Comparison of ENCODE assay signal across 11 cellular contexts in genomic region chr15:74642328-74642723, GRCh38. TPM values are rescaled to one million over a fixed set of nuclear protein-coding genes. Genes with fewer than 3 reads are reported as not detected.
DNase-seq lines count a peak whose midpoint lies in the region; ATAC-seq, FAIRE-seq and TF ChIP-seq lines count a peak whose summit lies in the region.
"Had no signal": no experiment of that assay in that cellular context is flagged by ENCODE, and none has a peak within 500 bp of the region (broad histone marks: within the 10 kb centered on the region; RNA-seq: fewer than 3 reads in every experiment).

No MANE protein-coding gene starts in this region.

- 44% methylated on average over 4 of the region's 4 CpGs for WGBS in K562 (ENCODE audit: insufficient coverage, low coverage, missing lambda C conversion rate)

- no peaks in the 10 kb centered on the region for H3K9me1 ChIP-seq in K562 (ENCODE audit: control insufficient read depth, insufficient read depth, low read length)

- H3K4me3 ChIP-seq in CD8-positive, alpha-beta T cell (ENCODE audit: low read depth, low read length) = no peak overlapping the region
- H3K4me3 ChIP-seq in K562 = no peak overlapping the region
- no peak overlapping the region for H3K4me3 ChIP-seq in naive thymus-derived CD4-positive, alpha-beta T cell (ENCODE audit: low read length)

- peak overlapping the region; percentile 13 for H3K4me2 ChIP-seq in K562 (ENCODE audit: insufficient read depth, low read length)

- H3K9me3 ChIP-seq in CD8-positive, alpha-beta T cell (ENCODE audit: low read length) = no peaks in the 10 kb centered on the region
- no peaks in the 10 kb centered on the region for H3K9me3 ChIP-seq in K562 (replicated peaks; ENCODE audit: control insufficient read depth, insufficient read depth, low read depth, low read length)
- no peaks in the 10 kb centered on the region for H3K9me3 ChIP-seq in naive thymus-derived CD4-positive, alpha-beta T cell (ENCODE audit: control insufficient read depth in 2 of 3, low read length in 3 of 3)

- no TSS peak for BruUV-seq in K562 (replicated peaks; lab: Mats Ljungman, UMichigan)

- intact Hi-C loops in CD8-positive, alpha-beta T cell (cut with DNase I, micrococcal nuclease) = no loop called here
- intact Hi-C loops in K562 (cut with micrococcal nuclease) = no loop called here
- intact Hi-C loops in naive thymus-derived CD4-positive, alpha-beta T cell (cut with micrococcal nuclease) = no loop called here

- no peaks in the 10 kb centered on the region for H3K4me1 ChIP-seq in CD8-positive, alpha-beta T cell (ENCODE audit: insufficient read depth, low read length)
- H3K4me1 ChIP-seq in K562 (replicated peaks in 1 of 2; ENCODE audit: control insufficient read depth in 2 of 2, insufficient read depth in 2 of 2, low read length in 2 of 2) = peaks cover 8 to 25% of the 10 kb centered on the region in 2 experiments; a peak in 3 of 5 replicates
- no peaks in the 10 kb centered on the region for H3K4me1 ChIP-seq in naive thymus-derived CD4-positive, alpha-beta T cell (ENCODE audit: control insufficient read depth in 2 of 2, insufficient read depth in 2 of 2, low read length in 2 of 2)

- no peak for TF ChIP-seq RAD21 in K562 (CRISPR knock-in tag; conservative IDR thresholded peaks at IDR 0.05 in 1 of 2, IDR thresholded peaks at IDR 0.05 in 1 of 2)

- no peak for DNase-seq in CD8-positive, alpha-beta T cell
- DNase-seq in NCI-H1048 (lab: John Stamatoyannopoulos, UW) (peak; percentile 69), K562 (ENCODE audit: extremely low read depth in 1 of 4, low spot score in 3 of 4) (no peak), foreskin melanocyte (no peak), A172 (ENCODE audit: low spot score) (no peak), Kasumi-1 (lab: John Stamatoyannopoulos, UW) (no peak)
- DNase-seq in naive thymus-derived CD4-positive, alpha-beta T cell = no peak
- DNase-seq: NCI-H2171, posterior cingulate gyrus had no signal

- H3K27me3 Mint-ChIP-seq in CD8-positive, alpha-beta T cell (ENCODE audit: low read depth) = no peaks in the 10 kb centered on the region
- no peaks in the 10 kb centered on the region for H3K27me3 Mint-ChIP-seq in naive thymus-derived CD4-positive, alpha-beta T cell

- peak overlapping the region; percentile 18 for H3K27ac Mint-ChIP-seq in CD8-positive, alpha-beta T cell
- H3K27ac Mint-ChIP-seq in naive thymus-derived CD4-positive, alpha-beta T cell = peak overlapping the region in 7 of 9 donors; percentile 8 to 65 (median 42)
- H3K27ac Mint-ChIP-seq: activated T-helper 1 cell treated with anti-CD3 and anti-CD28 coated beads, Interleukin-12 subunit alpha, Interleukin-12 subunit beta, Interleukin-2, Interleukin-4 antibody, amounts not matched to agents 30 ng/mL and 10 ng/mL and 1 ng/mL, durations not matched to agents 14 hours and 24 hours and 36 hours had no signal

- TF ChIP-seq POLR2A in K562 (conservative IDR thresholded peaks at IDR 0.05) = no peak

- peaks cover 9% of the 10 kb centered on the region for H3K4me1 Mint-ChIP-seq in CD8-positive, alpha-beta T cell (ENCODE audit: low read depth)
- H3K4me1 Mint-ChIP-seq in naive thymus-derived CD4-positive, alpha-beta T cell = peaks cover 0 to 32% (median 13%) of the 10 kb centered on the region in 7 donors

- no peaks in the 10 kb centered on the region for H3K9me3 Mint-ChIP-seq in CD8-positive, alpha-beta T cell
- H3K9me3 Mint-ChIP-seq in naive thymus-derived CD4-positive, alpha-beta T cell = no peaks in the 10 kb centered on the region
- H3K9me3 Mint-ChIP-seq: activated T-helper 1 cell treated with anti-CD3 and anti-CD28 coated beads, Interleukin-12 subunit alpha, Interleukin-12 subunit beta, Interleukin-2, Interleukin-4 antibody, amounts not matched to agents 30 ng/mL and 10 ng/mL and 1 ng/mL, durations not matched to agents 14 hours and 24 hours and 36 hours had no signal

- peaks cover 19% of the 10 kb centered on the region for H3K36me3 ChIP-seq in CD8-positive, alpha-beta T cell (ENCODE audit: insufficient read depth, low read length)
- H3K36me3 ChIP-seq in K562 (ENCODE audit: control insufficient read depth, insufficient read depth, low read length) = peaks cover 33% of the 10 kb centered on the region; the same call in 2 of the 3 replicates
- H3K36me3 ChIP-seq in naive thymus-derived CD4-positive, alpha-beta T cell (ENCODE audit: control insufficient read depth in 2 of 3, insufficient read depth in 3 of 3, low read length in 3 of 3) = peaks cover 0 to 57% (median 0%) of the 10 kb centered on the region in 3 experiments

- peak overlapping the region in 1 of 2 experiments; percentile 31; a peak in 1 of 4 replicates for H3K9ac ChIP-seq in K562 (ENCODE audit: insufficient read depth in 1 of 2, low read depth in 2 of 2, low read length in 2 of 2)

- no peak for FAIRE-seq in K562 (lab: Jason Lieb, UNC)

- no peak for ATAC-seq in CD8-positive, alpha-beta T cell
- ATAC-seq in K562 (no peak), GM21528 (IDR thresholded peaks at IDR 0.05; ENCODE audit: low FRiP score, unreplicated experiment) (no peak)
- ATAC-seq in naive thymus-derived CD4-positive, alpha-beta T cell = no peak

- TF ChIP-seq EP300 in K562 (IDR thresholded peaks at IDR 0.05; ENCODE audit: low read length) = no peak

- H3K36me3 Mint-ChIP-seq in CD8-positive, alpha-beta T cell = peaks cover 75% of the 10 kb centered on the region
- peaks cover 0 to 37% (median 5%) of the 10 kb centered on the region in 5 donors for H3K36me3 Mint-ChIP-seq in naive thymus-derived CD4-positive, alpha-beta T cell

- POLR2A ChIA-PET in CD8-positive, alpha-beta T cell (lab: Charles Lee) = no interaction called here
- POLR2A ChIA-PET in K562 (lab: Yijun Ruan, JAX) = interaction anchor here (0.8 to 3.4 kb wide), 3 partner anchors 11 to 253 kb away, joined by 3 to 16 read pairs (median 4); no protein-coding TSS in a partner anchor
- POLR2A ChIA-PET in naive thymus-derived CD4-positive, alpha-beta T cell (lab: Charles Lee) = no interaction called here

- H4K20me1 ChIP-seq in K562 (replicated peaks; ENCODE audit: control insufficient read depth, insufficient read depth, low read length) = peaks cover 11% of the 10 kb centered on the region; the same call in 1 of the 2 replicates

- in situ Hi-C loops in K562 (cut with MboI) = no loop called here

- H3K27me3 ChIP-seq in CD8-positive, alpha-beta T cell (ENCODE audit: insufficient read depth, low read length) = no peaks in the 10 kb centered on the region
- no peaks in the 10 kb centered on the region for H3K27me3 ChIP-seq in K562 (ENCODE audit: control insufficient read depth in 2 of 2, insufficient read depth in 2 of 2, low read length in 2 of 2)
- H3K27me3 ChIP-seq in naive thymus-derived CD4-positive, alpha-beta T cell (ENCODE audit: control insufficient read depth in 2 of 2, insufficient read depth in 2 of 2, low read length in 2 of 2) = no peaks in the 10 kb centered on the region

- no peak overlapping the region for H2AFZ ChIP-seq in K562 (ENCODE audit: low read depth, low read length)

- CTCF ChIA-PET in CD8-positive, alpha-beta T cell (lab: Charles Lee) = interaction anchor here (3.8 to 29.3 kb wide), 3 partner anchors 11 to 127 kb away, joined by 24 to 730 read pairs (median 295); partner anchors contain the start of genes CLK3 and CSK
- CTCF ChIA-PET in K562 (lab: Yijun Ruan, JAX; ENCODE audit: low intra/inter-chr PET ratio) = interaction anchor here (0.9 kb wide), 1 partner anchor 158 kb away, joined by 3 read pairs; no protein-coding TSS in a partner anchor
- CTCF ChIA-PET in naive thymus-derived CD4-positive, alpha-beta T cell (lab: Charles Lee) = interaction anchor here (1.5 to 13.2 kb wide), 2 partner anchors 15 to 127 kb away, joined by 4 to 201 read pairs; no protein-coding TSS in a partner anchor

- peaks cover 10% of the 10 kb centered on the region; the same call in 2 of the 3 replicates for H3K79me2 ChIP-seq in K562 (ENCODE audit: control insufficient read depth, insufficient read depth, low read length)

- H3K4me3 Mint-ChIP-seq in CD8-positive, alpha-beta T cell = no peak overlapping the region
- H3K4me3 Mint-ChIP-seq in naive thymus-derived CD4-positive, alpha-beta T cell = no peak overlapping the region
- H3K4me3 Mint-ChIP-seq: activated T-helper 1 cell treated with anti-CD3 and anti-CD28 coated beads, Interleukin-12 subunit alpha, Interleukin-12 subunit beta, Interleukin-2, Interleukin-4 antibody, amounts not matched to agents 30 ng/mL and 10 ng/mL and 1 ng/mL, durations not matched to agents 14 hours and 24 hours and 36 hours had no signal

- no peak for TF ChIP-seq CTCF in CD8-positive, alpha-beta T cell (IDR thresholded peaks at IDR 0.05)
- no peak for TF ChIP-seq CTCF in K562 (IDR thresholded peaks at IDR 0.05 in 2 of 3, conservative IDR thresholded peaks at IDR 0.05 in 1 of 3; ENCODE audit: insufficient read depth in 2 of 3, low read depth in 1 of 3, low read length in 3 of 3)

- no peak overlapping the region for H3K27ac ChIP-seq in CD8-positive, alpha-beta T cell (ENCODE audit: low read depth, low read length)
- peak overlapping the region; percentile 63; the same call in 2 of the 3 replicates for H3K27ac ChIP-seq in K562 (ENCODE audit: extremely low read depth, low read depth, low read length)
- no peak overlapping the region for H3K27ac ChIP-seq in naive thymus-derived CD4-positive, alpha-beta T cell (ENCODE audit: low read depth, low read length)

RNA-seq across cellular contexts. Expression of gene CLK3, which starts 26.7 kb away (rescaled TPM):
- total RNA-seq in CD8-positive, alpha-beta T cell = 100 to 1,000 TPM; 246 to 262 TPM
- 131 and 268 TPM in 2 replicates for total RNA-seq in K562 (2011; cell fraction: chromatin; rRNA removed; ENCODE audit: low replicate concordance)
- 179 and 197 TPM in 2 replicates for total RNA-seq in K562 (2011; cell fraction: nucleolus; rRNA removed)
- total RNA-seq in K562 (2011; cell fraction: nucleoplasm; rRNA removed) = 114 and 129 TPM in 2 replicates
- total RNA-seq in K562 (2014; rRNA removed) (47.4 and 78.1 TPM in 2 replicates), K562 (2014; rRNA removed; fragmentation: Illumina TruSeq; extraction: Trizol) (23.1 and 32.5 TPM in 2 replicates), K562 (2015; rRNA removed; fragmentation: Illumina TruSeq; extraction: Trizol) (50.5 and 51.7 TPM in 2 replicates), K562 (2021) (54.8 and 55.1 TPM in 2 replicates)
- polyA plus RNA-seq in K562 (2011; rRNA removed) (63.9 and 109 TPM in 2 replicates), K562 (2014; fragmentation: Illumina TruSeq; extraction: Trizol) (78.5 and 95.2 TPM in 2 replicates), K562 (2014; fragmentation: Nextera tagmentation; extraction: Ambion mirVana) (1 to 10 TPM; 1.2 to 6.9 TPM), K562 (2014; rRNA removed) (50.0 and 53.7 TPM in 2 replicates)
- polyA plus RNA-seq in K562 (2011; cell fraction: cytosol; rRNA removed) = 79.8 and 80.4 TPM in 2 replicates
- polyA plus RNA-seq in K562 (2011; cell fraction: nucleus; rRNA removed) = 310 and 355 TPM in 2 replicates
- polyA plus RNA-seq in K562 (2012) = 59.3 and 60.5 TPM in 2 replicates
- polyA minus RNA-seq in K562 (2011; rRNA and poly(A)+ RNA removed) = 62.7 and 70.3 TPM in 2 replicates
- 42.5 and 45.8 TPM in 2 replicates for polyA minus RNA-seq in K562 (2011; cell fraction: cytosol; rRNA and poly(A)+ RNA removed)
- 134 and 165 TPM in 2 replicates for polyA minus RNA-seq in K562 (2011; cell fraction: nucleus; rRNA and poly(A)+ RNA removed)
- 100 to 1,000 TPM; 131 to 273 (median 177) TPM for total RNA-seq in naive thymus-derived CD4-positive, alpha-beta T cell
- 100 to 1,000 TPM in 1 of 2 donors, 10 to 100 TPM in 1; 57.8 to 104 TPM for polyA plus RNA-seq in naive thymus-derived CD4-positive, alpha-beta T cell
- total RNA-seq in A172 (2014; rRNA removed; shearing (Covaris generic)) = 31.9 and 40.0 TPM in 2 replicates

RNA-seq across cellular contexts. Expression of gene EDC3, which starts 53.5 kb away (rescaled TPM):
- 10 to 100 TPM in 1 of 2 experiments, 1 to 10 TPM in 1; 9.8 to 11.8 TPM for total RNA-seq in CD8-positive, alpha-beta T cell
- 79.9 and 119 TPM in 2 replicates for total RNA-seq in K562 (2011; cell fraction: chromatin; rRNA removed; ENCODE audit: low replicate concordance)
- 55.1 and 57.4 TPM in 2 replicates for total RNA-seq in K562 (2011; cell fraction: nucleolus; rRNA removed)
- total RNA-seq in K562 (2011; cell fraction: nucleoplasm; rRNA removed) = 62.0 and 78.9 TPM in 2 replicates
- 12.9 and 14.6 TPM in 2 replicates for total RNA-seq in K562 (2014; rRNA removed)
- total RNA-seq in K562 (2014; rRNA removed; fragmentation: Illumina TruSeq; extraction: Trizol) = 11.2 and 11.7 TPM in 2 replicates
- total RNA-seq in K562 (2015; rRNA removed; fragmentation: Illumina TruSeq; extraction: Trizol) = 12.2 and 13.3 TPM in 2 replicates
- 42.1 and 47.3 TPM in 2 replicates for total RNA-seq in K562 (2021)
- polyA plus RNA-seq in K562 (2011; rRNA removed) = 60.7 and 63.9 TPM in 2 replicates
- 51.0 and 54.6 TPM in 2 replicates for polyA plus RNA-seq in K562 (2011; cell fraction: cytosol; rRNA removed)
- 63.5 and 76.1 TPM in 2 replicates for polyA plus RNA-seq in K562 (2011; cell fraction: nucleus; rRNA removed)
- polyA plus RNA-seq in K562 (2012) = 35.4 and 47.4 TPM in 2 replicates
- polyA plus RNA-seq in K562 (2014; fragmentation: Illumina TruSeq; extraction: Trizol) = 48.9 and 51.2 TPM in 2 replicates
- polyA plus RNA-seq in K562 (2014; fragmentation: Nextera tagmentation; extraction: Ambion mirVana) = 10 to 100 TPM; 19.2 to 32.8 TPM
- 30.7 and 33.6 TPM in 2 replicates for polyA plus RNA-seq in K562 (2014; rRNA removed)
- 76.4 and 82.3 TPM in 2 replicates for polyA minus RNA-seq in K562 (2011; rRNA and poly(A)+ RNA removed)
- 37.0 and 45.4 TPM in 2 replicates for polyA minus RNA-seq in K562 (2011; cell fraction: cytosol; rRNA and poly(A)+ RNA removed)
- polyA minus RNA-seq in K562 (2011; cell fraction: nucleus; rRNA and poly(A)+ RNA removed) = 26.1 and 37.9 TPM in 2 replicates
- total RNA-seq in naive thymus-derived CD4-positive, alpha-beta T cell = 10 to 100 TPM; 29.0 to 45.3 (median 38.7) TPM
- 10 to 100 TPM; 25.3 to 34.2 TPM for polyA plus RNA-seq in naive thymus-derived CD4-positive, alpha-beta T cell
- 5.8 and 7.1 TPM in 2 replicates for total RNA-seq in A172 (2014; rRNA removed; shearing (Covaris generic))
